In genomic region chr13:110683921-110684320, GRCh38 we compare ENCODE assay signal across 22 cellular contexts.
"Had no signal": no experiment of that assay in that cellular context is flagged by ENCODE, and none has a peak within 500 bp of the region (broad histone marks: within the 10 kb centered on the region; RNA-seq: fewer than 3 reads in every experiment).

No MANE protein-coding gene starts in this region.

- H3K27me3 ChIP-seq: gastroesophageal sphincter, uterus had no signal

- H3K9me3 ChIP-seq: gastroesophageal sphincter, uterus had no signal

- H3K36me3 ChIP-seq: uterus had no signal

- H3K4me1 Mint-ChIP-seq: neural crest cell had no signal

- DNase-seq: activated CD4-positive, alpha-beta memory T cell treated with anti-CD3 and anti-CD28 coated beads for 36 hours; activated CD4-positive, CD25-positive, alpha-beta regulatory T cell treated with anti-CD3 and anti-CD28 coated beads, Interleukin-2, amount 50 U/mL, for 72 hours; activated CD8-positive, alpha-beta memory T cell treated with anti-CD3 and anti-CD28 coated beads, Interleukin-2, amount 50 U/mL, for 4 hours; activated effector memory CD4-positive, alpha-beta T cell treated with anti-CD3 and anti-CD28 coated beads, Interleukin-2, amount 50 U/mL, for 16 hours; activated T-cell treated with anti-CD3 and anti-CD28 coated beads, Interleukin-2, amount 50 U/mL, for 1 hour; amygdala; caudate nucleus; hippocampal formation; left cardiac atrium; midbrain; occipital lobe; stimulated activated CD4-positive, alpha-beta T cell treated with anti-CD3 and anti-CD28 coated beads, Interleukin-15, amount 100 ng/mL, for 24 hours; stimulated activated CD4-positive, alpha-beta T cell treated with anti-CD3 and anti-CD28 coated beads, Interleukin-2, amount 100 ng/mL, for 24 hours had no signal

- H3K4me3 Mint-ChIP-seq: activated CD4-positive, alpha-beta memory T cell treated with anti-CD3 and anti-CD28 coated beads for 36 hours; activated CD4-positive, alpha-beta T cell treated with anti-CD3 and anti-CD28 coated beads, Interleukin-2, amount 10 ng/mL, durations not matched to agents 24 days and 14 days; activated naive CD4-positive, alpha-beta T cell treated with anti-CD3 and anti-CD28 coated beads for 36 hours; activated T-helper 1 cell treated with anti-CD3 and anti-CD28 coated beads, Interleukin-12 subunit alpha, Interleukin-12 subunit beta, Interleukin-2, Interleukin-4 antibody, amounts not matched to agents 30 ng/mL and 10 ng/mL and 1 ng/mL, durations not matched to agents 14 hours and 24 hours and 36 hours; neural crest cell; type B pancreatic cell had no signal

- H3K9me3 Mint-ChIP-seq: activated CD4-positive, alpha-beta memory T cell treated with anti-CD3 and anti-CD28 coated beads for 36 hours; activated CD4-positive, alpha-beta T cell treated with anti-CD3 and anti-CD28 coated beads, Interleukin-2, amount 10 ng/mL, durations not matched to agents 24 days and 14 days; activated naive CD4-positive, alpha-beta T cell treated with anti-CD3 and anti-CD28 coated beads for 36 hours; activated T-helper 1 cell treated with anti-CD3 and anti-CD28 coated beads, Interleukin-12 subunit alpha, Interleukin-12 subunit beta, Interleukin-2, Interleukin-4 antibody, amounts not matched to agents 30 ng/mL and 10 ng/mL and 1 ng/mL, durations not matched to agents 14 hours and 24 hours and 36 hours; naive thymus-derived CD8-positive, alpha-beta T cell; neural crest cell; type B pancreatic cell had no signal

- H3K27ac Mint-ChIP-seq: activated CD4-positive, alpha-beta memory T cell treated with anti-CD3 and anti-CD28 coated beads for 36 hours; activated CD4-positive, alpha-beta T cell treated with anti-CD3 and anti-CD28 coated beads, Interleukin-2, amount 10 ng/mL, durations not matched to agents 24 days and 14 days; activated naive CD4-positive, alpha-beta T cell treated with anti-CD3 and anti-CD28 coated beads for 36 hours; activated T-helper 1 cell treated with anti-CD3 and anti-CD28 coated beads, Interleukin-12 subunit alpha, Interleukin-12 subunit beta, Interleukin-2, Interleukin-4 antibody, amounts not matched to agents 30 ng/mL and 10 ng/mL and 1 ng/mL, durations not matched to agents 14 hours and 24 hours and 36 hours; type B pancreatic cell had no signal

- H3K4me1 ChIP-seq: gastroesophageal sphincter, uterus had no signal

- H3K27me3 Mint-ChIP-seq: activated CD4-positive, alpha-beta memory T cell treated with anti-CD3 and anti-CD28 coated beads for 36 hours; activated CD4-positive, alpha-beta T cell treated with anti-CD3 and anti-CD28 coated beads, Interleukin-2, amount 10 ng/mL, durations not matched to agents 24 days and 14 days; naive thymus-derived CD8-positive, alpha-beta T cell; type B pancreatic cell had no signal

- H3K4me2 ChIP-seq: smooth muscle cell had no signal

- H3K4me3 ChIP-seq: gastroesophageal sphincter, smooth muscle cell, uterus had no signal
